ENCODE assay signal across 8 cellular contexts in genomic region chr17:1360315-1360714, GRCh38. TPM values are rescaled to one million over a fixed set of nuclear protein-coding genes. Genes with fewer than 3 reads are reported as not detected.
DNase-seq lines count a peak whose midpoint lies in the region; ATAC-seq, FAIRE-seq and TF ChIP-seq lines count a peak whose summit lies in the region.
"Not testable (repeated sequence)": the region's sequence is repeated elsewhere in the genome, so short reads cannot be mapped to it uniquely, and the experiment has no call there.

No MANE protein-coding gene starts in this region.

- not testable (repeated sequence) for H2AFZ ChIP-seq in GM12878 (ENCODE audit: control insufficient read depth, low read depth, low read length); fibroblast of lung (ENCODE audit: low read length); mesenchymal stem cell (ENCODE audit: low read depth, low read length)

- H3K79me1 ChIP-seq in mesenchymal stem cell (replicated peaks; ENCODE audit: low read length, poor library complexity, severe bottlenecking): not testable (repeated sequence)

- H2BK12ac ChIP-seq in mesenchymal stem cell (ENCODE audit: low read length in 2 of 2): not testable (repeated sequence)

- not testable (repeated sequence) for H2AK5ac ChIP-seq in mesenchymal stem cell (ENCODE audit: low read length, severe bottlenecking)

- H3K9me3 Mint-ChIP-seq in activated T-cell treated with anti-CD3 and anti-CD28 coated beads, Interleukin-2, amount 50 U/mL, for 4 hours: not testable (repeated sequence)

- not testable (repeated sequence) for FAIRE-seq in GM12878 (lab: Jason Lieb, UNC)

- POLR2A ChIA-PET in AG04450 (lab: Yijun Ruan, JAX); GM12878 (lab: Charles Lee): not testable (repeated sequence)

- H3K4ac ChIP-seq in mesenchymal stem cell (ENCODE audit: low read depth in 1 of 2, low read length in 2 of 2): not testable (repeated sequence)

- H2BK15ac ChIP-seq in mesenchymal stem cell (ENCODE audit: low read depth, poor library complexity, severe bottlenecking): not testable (repeated sequence)

- not testable (repeated sequence) for H3K9ac ChIP-seq in GM12878 (ENCODE audit: control insufficient read depth, insufficient read depth, low read length); fibroblast of lung (ENCODE audit: insufficient read depth, low read length)
- H3K9ac ChIP-seq in mesenchymal stem cell (ENCODE audit: low read length): peak overlapping the region; percentile 73

- H3K79me2 ChIP-seq in GM12878 (ENCODE audit: control insufficient read depth, insufficient read depth, low read length) (peaks cover 59% of the 10 kb centered on the region), fibroblast of lung (ENCODE audit: control insufficient read depth, insufficient read depth, low read length) (peaks cover 87% of the 10 kb centered on the region)

- H3K4me2 ChIP-seq in GM12878 (ENCODE audit: control insufficient read depth, insufficient read depth); mesenchymal stem cell (ENCODE audit: low read length, poor library complexity, severe bottlenecking): not testable (repeated sequence)
- peak overlapping the region; percentile 37 for H3K4me2 ChIP-seq in fibroblast of lung (ENCODE audit: extremely low read depth, insufficient read depth, low read length)

- not testable (repeated sequence) for H3K18ac ChIP-seq in mesenchymal stem cell (ENCODE audit: low read depth in 1 of 2, low read length in 2 of 2)

- H3K9me3 ChIP-seq in AG04450 (ENCODE audit: control insufficient read depth, insufficient read depth, low read length); T-helper 17 cell (ENCODE audit: control insufficient read depth, low read length, poor library complexity, severe bottlenecking); GM12878 (replicated peaks; ENCODE audit: control insufficient read depth, insufficient read depth, low read length); fibroblast of lung (ENCODE audit: control insufficient read depth, insufficient read depth, low read depth, low read length); mesenchymal stem cell (ENCODE audit: control insufficient read depth, low read length): not testable (repeated sequence)

- peaks cover 36% of the 10 kb centered on the region for H3K4me1 Mint-ChIP-seq in T-helper 17 cell
- H3K4me1 Mint-ChIP-seq in activated T-cell treated with anti-CD3 and anti-CD28 coated beads, Interleukin-2, amount 50 U/mL, for 4 hours (ENCODE audit: low read depth): peaks cover 47% of the 10 kb centered on the region

- H3K36me3 ChIP-seq in GM12878 (ENCODE audit: control insufficient read depth in 2 of 2, insufficient read depth in 2 of 2, low read length in 1 of 2): peaks cover 16 to 29% of the 10 kb centered on the region in 2 experiments
- peaks cover 16% of the 10 kb centered on the region for H3K36me3 ChIP-seq in fibroblast of lung (ENCODE audit: control insufficient read depth, insufficient read depth, low read length)
- peaks cover 46 to 51% of the 10 kb centered on the region in 2 experiments for H3K36me3 ChIP-seq in mesenchymal stem cell (ENCODE audit: control insufficient read depth in 1 of 2, insufficient read depth in 2 of 2, low read depth in 1 of 2, low read length in 2 of 2)

- not testable (repeated sequence) for H3K14ac ChIP-seq in mesenchymal stem cell (ENCODE audit: low read length in 2 of 2)

- peak; percentile 11 for DNase-seq in AG04450 (ENCODE audit: low read depth, low spot score)
- peak; percentile 56 for DNase-seq in HCEC 1CT
- DNase-seq in T-helper 17 cell; activated T-cell treated with anti-CD3 and anti-CD28 coated beads, Interleukin-2, amount 50 U/mL, for 4 hours; GM12878 (ENCODE audit: low read depth, low spot score): not testable (repeated sequence)
- DNase-seq in fibroblast of lung (ENCODE audit: low read depth in 2 of 2): peak; percentile 44 to 63
- peak; percentile 59 for DNase-seq in mesenchymal stem cell
- peak; percentile 22 for DNase-seq in stimulated activated CD4-positive, alpha-beta T cell treated with anti-CD3 and anti-CD28 coated beads, Interleukin-4, amount 100 ng/mL, for 1 hour

- not testable (repeated sequence) for TF ChIP-seq EP300 in GM12878 (IDR thresholded peaks at IDR 0.05; ENCODE audit: borderline replicate concordance in 1 of 2, control insufficient read depth in 1 of 2, low read depth in 2 of 2, low read length in 2 of 2)

- H3K4me3 ChIP-seq in AG04450 (ENCODE audit: low read depth, low read length); GM12878; fibroblast of lung (replicated peaks in 1 of 4; ENCODE audit: control extremely low read depth in 1 of 4, insufficient read depth in 1 of 4, low read depth in 3 of 4, low read length in 4 of 4); mesenchymal stem cell (ENCODE audit: insufficient read depth in 1 of 2, low read depth in 1 of 2, low read length in 2 of 2): not testable (repeated sequence)

- CTCF ChIA-PET in AG04450 (lab: Charles Lee); GM12878 (lab: Yijun Ruan, JAX): not testable (repeated sequence)

- H3K27ac Mint-ChIP-seq in T-helper 17 cell: peak overlapping the region; percentile 62

- SMC1A ChIA-PET in GM12878 (lab: Charles Lee; ENCODE audit: uncharacterized antibody, unreplicated experiment): not testable (repeated sequence)

- not testable (repeated sequence) for BruUV-seq in GM12878 (replicated peaks; lab: Mats Ljungman, UMichigan)

- ATAC-seq in T-helper 17 cell, GM12878: not testable (repeated sequence)
- ATAC-seq in activated T-cell treated with anti-CD3 and anti-CD28 coated beads, Interleukin-2, amount 50 U/mL, for 4 hours: peak; percentile 26 to 41

- RAD21 ChIA-PET in GM12878 (lab: Charles Lee; ENCODE audit: unreplicated experiment): not testable (repeated sequence)

- in situ Hi-C loops in GM12878 (cut with MboI): not testable (repeated sequence)

- not testable (repeated sequence) for TF ChIP-seq POLR2A in GM12878 (IDR thresholded peaks at IDR 0.05; ENCODE audit: low read depth, low read length)

- not testable (repeated sequence) for H2BK5ac ChIP-seq in mesenchymal stem cell (ENCODE audit: low read depth, low read length, poor library complexity, severe bottlenecking)

- not testable (repeated sequence) for H3K27me3 Mint-ChIP-seq in T-helper 17 cell; activated T-cell treated with anti-CD3 and anti-CD28 coated beads, Interleukin-2, amount 50 U/mL, for 4 hours (ENCODE audit: low read depth)

- H3K4me1 ChIP-seq in GM12878 (ENCODE audit: control insufficient read depth, insufficient read depth, low read length) (peaks cover 30% of the 10 kb centered on the region), fibroblast of lung (ENCODE audit: control insufficient read depth, extremely low read depth, insufficient read depth, low read length) (peaks cover 12% of the 10 kb centered on the region)
- not testable (repeated sequence) for H3K4me1 ChIP-seq in mesenchymal stem cell (ENCODE audit: control insufficient read depth, insufficient read depth, low read depth, low read length)

- peaks cover 12% of the 10 kb centered on the region for H3K36me3 Mint-ChIP-seq in T-helper 17 cell (ENCODE audit: low read depth)
- H3K36me3 Mint-ChIP-seq in activated T-cell treated with anti-CD3 and anti-CD28 coated beads, Interleukin-2, amount 50 U/mL, for 4 hours (ENCODE audit: insufficient read depth): peaks cover 35% of the 10 kb centered on the region

- H3K27ac ChIP-seq in AG04450 (ENCODE audit: low read depth, low read length); GM12878 (ENCODE audit: control insufficient read depth, insufficient read depth): not testable (repeated sequence)
- H3K27ac ChIP-seq in fibroblast of lung (ENCODE audit: insufficient read depth, low read length) (peak overlapping the region; percentile 59), mesenchymal stem cell (ENCODE audit: low read length, poor library complexity, severe bottlenecking) (peak overlapping the region; percentile 53)

- not testable (repeated sequence) for TF ChIP-seq CTCF in AG04450 (IDR thresholded peaks at IDR 0.05; ENCODE audit: low read depth, low read length); GM12878 (IDR thresholded peaks at IDR 0.05 in 2 of 3, conservative IDR thresholded peaks at IDR 0.05 in 1 of 3; ENCODE audit: control insufficient read depth in 2 of 3, extremely low read depth in 1 of 3, insufficient read depth in 1 of 3, low read depth in 3 of 3, low read length in 3 of 3); fibroblast of lung (conservative IDR thresholded peaks at IDR 0.05 in 1 of 2, IDR thresholded peaks at IDR 0.05 in 1 of 2; ENCODE audit: low read depth in 1 of 2, low read length in 2 of 2)

- H4K20me1 ChIP-seq in GM12878 (ENCODE audit: control insufficient read depth, insufficient read depth); fibroblast of lung (ENCODE audit: control insufficient read depth, extremely low read depth, insufficient read depth, low read length): not testable (repeated sequence)

- not testable (repeated sequence) for H3K27me3 ChIP-seq in AG04450 (ENCODE audit: control insufficient read depth, insufficient read depth, low read length); GM12878 (replicated peaks in 1 of 2; ENCODE audit: control insufficient read depth in 2 of 2, insufficient read depth in 2 of 2, low read length in 1 of 2); fibroblast of lung (ENCODE audit: control insufficient read depth, insufficient read depth, low read length); mesenchymal stem cell (ENCODE audit: control insufficient read depth in 1 of 2, insufficient read depth in 1 of 2, low read length in 2 of 2)

- not testable (repeated sequence) for H4K8ac ChIP-seq in mesenchymal stem cell (ENCODE audit: low read length)

- H3K4me3 Mint-ChIP-seq in T-helper 17 cell: peak overlapping the region; percentile 67
- H3K4me3 Mint-ChIP-seq in activated T-cell treated with anti-CD3 and anti-CD28 coated beads, Interleukin-2, amount 50 U/mL, for 4 hours: not testable (repeated sequence)

- not testable (repeated sequence) for H3K23ac ChIP-seq in mesenchymal stem cell (ENCODE audit: low read length in 2 of 2)

- not testable (repeated sequence) for H2BK120ac ChIP-seq in mesenchymal stem cell (ENCODE audit: low read depth, low read length)

- intact Hi-C loops in GM12878 (cut with micrococcal nuclease; ENCODE audit: unreplicated experiment): not testable (repeated sequence)

- TF ChIP-seq RAD21 in GM12878 (IDR thresholded peaks at IDR 0.05; ENCODE audit: insufficient read depth, low read depth, low read length): not testable (repeated sequence)

- WGBS in GM12878 (ENCODE audit: insufficient coverage, insufficient replicate concordance, low lambda C conversion rate, missing lambda C conversion rate): 3% methylated on average over 5 of the region's 5 CpGs
- 26% methylated on average over 4 of the region's 5 CpGs for WGBS in mesenchymal stem cell

- not testable (repeated sequence) for H4K91ac ChIP-seq in mesenchymal stem cell (ENCODE audit: low read length)

RNA-seq across cellular contexts. Expression of gene YWHAE, which starts 39.7 kb away (rescaled TPM):
- 884 and 1,187 TPM in 2 replicates for polyA plus RNA-seq in AG04450 (2011; rRNA removed)
- polyA minus RNA-seq in AG04450 (2011; rRNA and poly(A)+ RNA removed): 735 and 802 TPM in 2 replicates
- total RNA-seq in T-helper 17 cell: 100 to 1,000 TPM; 142 to 146 TPM
- total RNA-seq in activated T-cell treated with anti-CD3 and anti-CD28 coated beads, Interleukin-2, amount 50 U/mL, for 4 hours: 100 to 1,000 TPM; 470 to 529 (median 478) TPM
- total RNA-seq in GM12878 (2013; cell fraction: nucleolus; rRNA removed): 188 and 201 TPM in 2 replicates
- 189 and 192 TPM in 2 replicates for total RNA-seq in GM12878 (2014; rRNA removed)
- total RNA-seq in GM12878 (2014; rRNA removed; fragmentation: Illumina TruSeq; extraction: Trizol): 250 and 257 TPM in 2 replicates
- 452 and 460 TPM in 2 replicates for total RNA-seq in GM12878 (2021)
- 194 TPM for polyA plus RNA-seq in GM12878 (2011; ENCODE audit: low read depth)
- polyA plus RNA-seq in GM12878 (2011; rRNA removed): 651 and 809 TPM in 2 replicates
- 448 and 455 TPM in 2 replicates for polyA plus RNA-seq in GM12878 (2011; cell fraction: cytosol; rRNA removed)
- 177 and 272 TPM in 2 replicates for polyA plus RNA-seq in GM12878 (2011; cell fraction: nucleus; rRNA removed)
- 300 and 352 TPM in 2 replicates for polyA plus RNA-seq in GM12878 (2012)
- 487 and 489 TPM in 2 replicates for polyA plus RNA-seq in GM12878 (2014; fragmentation: Illumina TruSeq; extraction: Trizol)
- polyA plus RNA-seq in GM12878 (2014; fragmentation: Nextera tagmentation; extraction: Ambion mirVana): 100 to 1,000 TPM; 369 to 425 TPM
- polyA plus RNA-seq in GM12878 (2014; rRNA removed): 427 and 526 TPM in 2 replicates
- 100 to 1,000 TPM; 611 to 616 TPM for polyA plus RNA-seq in GM12878 (2016; fragmentation: Nextera tagmentation; extraction: Ambion mirVana)
- polyA minus RNA-seq in GM12878 (2011; rRNA and poly(A)+ RNA removed): 509 and 565 TPM in 2 replicates
- polyA minus RNA-seq in GM12878 (2011; cell fraction: cytosol; rRNA and poly(A)+ RNA removed): 285 and 303 TPM in 2 replicates
- polyA minus RNA-seq in GM12878 (2011; cell fraction: nucleus; rRNA and poly(A)+ RNA removed): 71.7 and 98.4 TPM in 2 replicates
- total RNA-seq in fibroblast of lung: 307 and 364 TPM in 2 replicates
- polyA plus RNA-seq in fibroblast of lung: 1,742 and 2,155 TPM in 2 replicates
- 1,148 and 1,177 TPM in 2 replicates for polyA plus RNA-seq in fibroblast of lung (2012)
- polyA minus RNA-seq in fibroblast of lung (ENCODE audit: low replicate concordance): 123 and 135 TPM in 2 replicates
- polyA plus RNA-seq in mesenchymal stem cell (2013, experiment 1 of 2): 476 TPM
- 478 TPM for polyA plus RNA-seq in mesenchymal stem cell (2013, experiment 2 of 2)
